8 cellular contexts compared by ENCODE assay signal in genomic region chr11:47269829-47270305, GRCh38. TPM values are rescaled to one million over a fixed set of nuclear protein-coding genes. Genes with fewer than 3 reads are reported as not detected.
DNase-seq lines count a peak whose midpoint lies in the region; ATAC-seq and TF ChIP-seq lines count a peak whose summit lies in the region.

TSS of gene MADD (plus strand) at chr11:47270133.

- TF ChIP-seq CTCF in natural killer cell (IDR thresholded peaks at IDR 0.05): no peak

- peak within 1 kb of the TSS; percentile 76 to 87 for H3K27ac Mint-ChIP-seq in natural killer cell

- H3K36me3 Mint-ChIP-seq in natural killer cell: no peaks in the 10 kb centered on the region

- peak within 1 kb of the TSS; percentile 92 for H3K4me3 Mint-ChIP-seq in natural killer cell

- H3K4me1 Mint-ChIP-seq in natural killer cell: peaks cover 53 to 61% of the 10 kb centered on the region in 2 donors

- ATAC-seq in GM21515 (IDR thresholded peaks at IDR 0.05; ENCODE audit: unreplicated experiment) (peak; percentile 69), natural killer cell (peak; percentile 76 to 92 (median 80))

- intact Hi-C loops in natural killer cell (cut with micrococcal nuclease): loop anchor here (1.0 to 2.0 kb wide), 2 partner anchors 22 to 93 kb away; partner anchors contain the start of genes ACP2 and ARFGAP2

- peak; percentile 38 for DNase-seq in DMS 273 treated with DMSO at 0.1 percent for 48 hours (lab: John Stamatoyannopoulos, UW)
- peak; percentile 93 for DNase-seq in HuH-7.5 (ENCODE audit: low spot score)
- peak; percentile 92 for DNase-seq in activated T-helper 1 cell treated with Interleukin-2 at 50 U/mL for 16 hours (ENCODE audit: low read depth)
- peak; percentile 75 for DNase-seq in fibroblast of gingiva (ENCODE audit: low read depth)
- DNase-seq in natural killer cell: peak; percentile 90
- DNase-seq in stimulated activated naive CD4-positive, alpha-beta T cell treated with Interleukin-2 at 50 U/mL for 16 hours (lab: John Stamatoyannopoulos, UW): peak; percentile 91

- no peaks in the 10 kb centered on the region for H3K27me3 Mint-ChIP-seq in natural killer cell (ENCODE audit: low read depth in 2 of 2)

- no peaks in the 10 kb centered on the region for H3K9me3 Mint-ChIP-seq in natural killer cell

TF ChIP-seq in PFSK-1, 5 proteins besides CTCF, POLR2A, EP300 and RAD21:
- TF ChIP-seq POLR2AphosphoS5 (IDR thresholded peaks at IDR 0.05; ENCODE audit: low read depth, low read length) (peak; percentile 56; the same call in 1 of the 2 replicates), SIN3A (IDR thresholded peaks at IDR 0.05; ENCODE audit: borderline replicate concordance, insufficient read depth, low read length) (no peak), REST (IDR thresholded peaks at IDR 0.05; ENCODE audit: insufficient read depth in 1 of 2, low read depth in 2 of 2, low read length in 2 of 2) (0 out of 4 replicates have a peak, but pooled peaks of 1 of the 2 experiments have one; percentile 6), TAF1 (IDR thresholded peaks at IDR 0.05; ENCODE audit: borderline replicate concordance, insufficient read depth, low read length) (no peak)

RNA-seq across cellular contexts. Expression of gene MADD, which starts in this region (rescaled TPM):
- 59.4 TPM for polyA plus RNA-seq in PFSK-1 (2012; ENCODE audit: insufficient read length, low read depth)
- 100 to 1,000 TPM; 333 to 383 (median 335) TPM for total RNA-seq in natural killer cell

Comparison
In these comparisons a context has a peak if more than half of its experiments do, and no peak if none do; other contexts are left out.
1. Peak in every context shown above with its lines: DNase-seq and ATAC-seq.
2. DNase-seq: peak in every context shown above with its lines; median percentile 93 in HuH-7.5; 92 in activated T-helper 1 cell treated with Interleukin-2 at 50 U/mL for 16 hours; 91 in stimulated activated naive CD4-positive, alpha-beta T cell treated with Interleukin-2 at 50 U/mL for 16 hours; 90 in natural killer cell; 75 in fibroblast of gingiva; 38 in DMS 273 treated with DMSO at 0.1 percent for 48 hours.